1 cellular context compared by ENCODE assay signal in the genomic region with DNA sequence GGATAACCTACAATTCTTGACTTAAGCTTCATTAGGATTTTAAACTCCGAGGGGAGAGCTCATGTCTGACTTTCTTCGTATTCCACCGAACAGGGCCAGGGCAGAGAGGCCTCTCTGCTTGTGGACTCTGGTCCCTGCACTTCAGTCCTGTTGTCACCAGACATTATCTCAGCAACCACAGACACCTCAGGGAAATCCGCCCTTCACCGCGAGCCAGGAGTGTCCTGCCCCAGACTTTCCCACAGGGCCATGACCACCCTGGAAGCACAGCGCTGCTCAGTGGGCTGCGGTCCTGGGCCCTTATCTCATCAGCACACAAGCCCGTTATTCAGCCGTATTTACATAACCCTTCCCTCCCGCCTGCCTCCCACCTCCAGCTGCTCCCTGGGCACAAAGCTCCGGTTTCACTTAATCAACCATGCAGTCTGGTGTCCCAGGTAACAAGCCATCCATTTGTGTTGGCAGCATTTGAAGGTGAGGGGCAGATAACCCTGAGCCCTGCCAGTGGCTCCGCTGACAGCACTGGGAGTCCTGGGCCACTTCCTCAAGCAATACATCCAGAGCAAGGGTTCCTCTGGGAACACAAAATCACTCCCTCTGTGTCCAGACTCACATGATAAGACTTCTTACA.
TF ChIP-seq lines count a peak whose summit lies in the region.

No MANE protein-coding gene starts in this region.

TF ChIP-seq in HepG2, 621 proteins besides CTCF, POLR2A, EP300 and RAD21 (continued from another document and continues in another):
- TF ChIP-seq, protein P1, sequence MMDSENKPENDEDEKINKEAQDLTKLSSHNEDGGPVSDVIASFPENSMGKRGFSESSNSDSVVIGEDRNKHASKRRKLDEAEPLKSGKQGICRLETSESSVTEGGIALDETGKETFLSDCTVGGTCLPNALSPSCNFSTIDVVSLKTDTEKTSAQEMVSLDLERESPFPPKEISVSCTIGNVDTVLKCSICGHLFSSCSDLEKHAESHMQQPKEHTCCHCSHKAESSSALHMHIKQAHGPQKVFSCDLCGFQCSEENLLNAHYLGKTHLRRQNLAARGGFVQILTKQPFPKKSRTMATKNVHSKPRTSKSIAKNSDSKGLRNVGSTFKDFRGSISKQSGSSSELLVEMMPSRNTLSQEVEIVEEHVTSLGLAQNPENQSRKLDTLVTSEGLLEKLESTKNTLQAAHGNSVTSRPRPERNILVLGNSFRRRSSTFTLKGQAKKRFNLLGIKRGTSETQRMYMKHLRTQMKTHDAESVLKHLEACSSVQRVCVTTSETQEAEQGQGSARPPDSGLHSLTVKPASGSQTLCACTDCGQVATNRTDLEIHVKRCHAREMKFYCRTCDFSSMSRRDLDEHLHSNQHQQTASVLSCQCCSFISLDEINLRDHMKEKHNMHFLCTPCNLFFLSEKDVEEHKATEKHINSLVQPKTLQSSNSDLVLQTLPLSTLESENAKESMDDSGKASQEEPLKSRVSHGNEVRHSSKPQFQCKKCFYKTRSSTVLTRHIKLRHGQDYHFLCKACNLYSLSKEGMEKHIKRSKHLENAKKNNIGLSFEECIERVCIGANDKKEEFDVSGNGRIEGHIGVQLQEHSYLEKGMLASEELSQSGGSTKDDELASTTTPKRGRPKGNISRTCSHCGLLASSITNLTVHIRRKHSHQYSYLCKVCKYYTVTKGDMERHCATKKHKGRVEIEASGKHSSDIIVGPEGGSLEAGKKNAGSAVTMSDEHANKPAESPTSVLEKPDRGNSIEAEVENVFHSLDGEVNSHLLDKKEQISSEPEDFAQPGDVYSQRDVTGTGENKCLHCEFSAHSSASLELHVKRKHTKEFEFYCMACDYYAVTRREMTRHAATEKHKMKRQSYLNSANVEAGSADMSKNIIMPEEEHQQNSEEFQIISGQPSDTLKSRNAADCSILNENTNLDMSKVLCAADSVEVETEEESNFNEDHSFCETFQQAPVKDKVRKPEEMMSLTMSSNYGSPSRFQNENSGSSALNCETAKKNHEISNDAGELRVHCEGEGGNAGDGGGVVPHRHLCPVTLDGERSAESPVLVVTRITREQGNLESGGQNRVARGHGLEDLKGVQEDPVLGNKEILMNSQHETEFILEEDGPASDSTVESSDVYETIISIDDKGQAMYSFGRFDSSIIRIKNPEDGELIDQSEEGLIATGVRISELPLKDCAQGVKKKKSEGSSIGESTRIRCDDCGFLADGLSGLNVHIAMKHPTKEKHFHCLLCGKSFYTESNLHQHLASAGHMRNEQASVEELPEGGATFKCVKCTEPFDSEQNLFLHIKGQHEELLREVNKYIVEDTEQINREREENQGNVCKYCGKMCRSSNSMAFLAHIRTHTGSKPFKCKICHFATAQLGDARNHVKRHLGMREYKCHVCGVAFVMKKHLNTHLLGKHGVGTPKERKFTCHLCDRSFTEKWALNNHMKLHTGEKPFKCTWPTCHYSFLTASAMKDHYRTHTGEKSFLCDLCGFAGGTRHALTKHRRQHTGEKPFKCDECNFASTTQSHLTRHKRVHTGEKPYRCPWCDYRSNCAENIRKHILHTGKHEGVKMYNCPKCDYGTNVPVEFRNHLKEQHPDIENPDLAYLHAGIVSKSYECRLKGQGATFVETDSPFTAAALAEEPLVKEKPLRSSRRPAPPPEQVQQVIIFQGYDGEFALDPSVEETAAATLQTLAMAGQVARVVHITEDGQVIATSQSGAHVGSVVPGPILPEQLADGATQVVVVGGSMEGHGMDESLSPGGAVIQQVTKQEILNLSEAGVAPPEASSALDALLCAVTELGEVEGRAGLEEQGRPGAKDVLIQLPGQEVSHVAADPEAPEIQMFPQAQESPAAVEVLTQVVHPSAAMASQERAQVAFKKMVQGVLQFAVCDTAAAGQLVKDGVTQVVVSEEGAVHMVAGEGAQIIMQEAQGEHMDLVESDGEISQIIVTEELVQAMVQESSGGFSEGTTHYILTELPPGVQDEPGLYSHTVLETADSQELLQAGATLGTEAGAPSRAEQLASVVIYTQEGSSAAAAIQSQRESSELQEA (CRISPR knock-in tag; IDR thresholded peaks at IDR 0.05; ENCODE audit: not compliant biosample characterization), result peak; percentile 39
- TF ChIP-seq ZFX (CRISPR knock-in tag; IDR thresholded peaks at IDR 0.05; ENCODE audit: low read depth), result peak; percentile 73
- TF ChIP-seq, protein P2, sequence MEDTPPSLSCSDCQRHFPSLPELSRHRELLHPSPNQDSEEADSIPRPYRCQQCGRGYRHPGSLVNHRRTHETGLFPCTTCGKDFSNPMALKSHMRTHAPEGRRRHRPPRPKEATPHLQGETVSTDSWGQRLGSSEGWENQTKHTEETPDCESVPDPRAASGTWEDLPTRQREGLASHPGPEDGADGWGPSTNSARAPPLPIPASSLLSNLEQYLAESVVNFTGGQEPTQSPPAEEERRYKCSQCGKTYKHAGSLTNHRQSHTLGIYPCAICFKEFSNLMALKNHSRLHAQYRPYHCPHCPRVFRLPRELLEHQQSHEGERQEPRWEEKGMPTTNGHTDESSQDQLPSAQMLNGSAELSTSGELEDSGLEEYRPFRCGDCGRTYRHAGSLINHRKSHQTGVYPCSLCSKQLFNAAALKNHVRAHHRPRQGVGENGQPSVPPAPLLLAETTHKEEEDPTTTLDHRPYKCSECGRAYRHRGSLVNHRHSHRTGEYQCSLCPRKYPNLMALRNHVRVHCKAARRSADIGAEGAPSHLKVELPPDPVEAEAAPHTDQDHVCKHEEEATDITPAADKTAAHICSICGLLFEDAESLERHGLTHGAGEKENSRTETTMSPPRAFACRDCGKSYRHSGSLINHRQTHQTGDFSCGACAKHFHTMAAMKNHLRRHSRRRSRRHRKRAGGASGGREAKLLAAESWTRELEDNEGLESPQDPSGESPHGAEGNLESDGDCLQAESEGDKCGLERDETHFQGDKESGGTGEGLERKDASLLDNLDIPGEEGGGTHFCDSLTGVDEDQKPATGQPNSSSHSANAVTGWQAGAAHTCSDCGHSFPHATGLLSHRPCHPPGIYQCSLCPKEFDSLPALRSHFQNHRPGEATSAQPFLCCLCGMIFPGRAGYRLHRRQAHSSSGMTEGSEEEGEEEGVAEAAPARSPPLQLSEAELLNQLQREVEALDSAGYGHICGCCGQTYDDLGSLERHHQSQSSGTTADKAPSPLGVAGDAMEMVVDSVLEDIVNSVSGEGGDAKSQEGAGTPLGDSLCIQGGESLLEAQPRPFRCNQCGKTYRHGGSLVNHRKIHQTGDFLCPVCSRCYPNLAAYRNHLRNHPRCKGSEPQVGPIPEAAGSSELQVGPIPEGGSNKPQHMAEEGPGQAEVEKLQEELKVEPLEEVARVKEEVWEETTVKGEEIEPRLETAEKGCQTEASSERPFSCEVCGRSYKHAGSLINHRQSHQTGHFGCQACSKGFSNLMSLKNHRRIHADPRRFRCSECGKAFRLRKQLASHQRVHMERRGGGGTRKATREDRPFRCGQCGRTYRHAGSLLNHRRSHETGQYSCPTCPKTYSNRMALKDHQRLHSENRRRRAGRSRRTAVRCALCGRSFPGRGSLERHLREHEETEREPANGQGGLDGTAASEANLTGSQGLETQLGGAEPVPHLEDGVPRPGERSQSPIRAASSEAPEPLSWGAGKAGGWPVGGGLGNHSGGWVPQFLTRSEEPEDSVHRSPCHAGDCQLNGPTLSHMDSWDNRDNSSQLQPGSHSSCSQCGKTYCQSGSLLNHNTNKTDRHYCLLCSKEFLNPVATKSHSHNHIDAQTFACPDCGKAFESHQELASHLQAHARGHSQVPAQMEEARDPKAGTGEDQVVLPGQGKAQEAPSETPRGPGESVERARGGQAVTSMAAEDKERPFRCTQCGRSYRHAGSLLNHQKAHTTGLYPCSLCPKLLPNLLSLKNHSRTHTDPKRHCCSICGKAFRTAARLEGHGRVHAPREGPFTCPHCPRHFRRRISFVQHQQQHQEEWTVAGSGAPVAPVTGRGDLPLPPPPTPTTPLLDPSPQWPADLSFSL (CRISPR knock-in tag; IDR thresholded peaks at IDR 0.05), result no peak
- TF ChIP-seq, protein P3, sequence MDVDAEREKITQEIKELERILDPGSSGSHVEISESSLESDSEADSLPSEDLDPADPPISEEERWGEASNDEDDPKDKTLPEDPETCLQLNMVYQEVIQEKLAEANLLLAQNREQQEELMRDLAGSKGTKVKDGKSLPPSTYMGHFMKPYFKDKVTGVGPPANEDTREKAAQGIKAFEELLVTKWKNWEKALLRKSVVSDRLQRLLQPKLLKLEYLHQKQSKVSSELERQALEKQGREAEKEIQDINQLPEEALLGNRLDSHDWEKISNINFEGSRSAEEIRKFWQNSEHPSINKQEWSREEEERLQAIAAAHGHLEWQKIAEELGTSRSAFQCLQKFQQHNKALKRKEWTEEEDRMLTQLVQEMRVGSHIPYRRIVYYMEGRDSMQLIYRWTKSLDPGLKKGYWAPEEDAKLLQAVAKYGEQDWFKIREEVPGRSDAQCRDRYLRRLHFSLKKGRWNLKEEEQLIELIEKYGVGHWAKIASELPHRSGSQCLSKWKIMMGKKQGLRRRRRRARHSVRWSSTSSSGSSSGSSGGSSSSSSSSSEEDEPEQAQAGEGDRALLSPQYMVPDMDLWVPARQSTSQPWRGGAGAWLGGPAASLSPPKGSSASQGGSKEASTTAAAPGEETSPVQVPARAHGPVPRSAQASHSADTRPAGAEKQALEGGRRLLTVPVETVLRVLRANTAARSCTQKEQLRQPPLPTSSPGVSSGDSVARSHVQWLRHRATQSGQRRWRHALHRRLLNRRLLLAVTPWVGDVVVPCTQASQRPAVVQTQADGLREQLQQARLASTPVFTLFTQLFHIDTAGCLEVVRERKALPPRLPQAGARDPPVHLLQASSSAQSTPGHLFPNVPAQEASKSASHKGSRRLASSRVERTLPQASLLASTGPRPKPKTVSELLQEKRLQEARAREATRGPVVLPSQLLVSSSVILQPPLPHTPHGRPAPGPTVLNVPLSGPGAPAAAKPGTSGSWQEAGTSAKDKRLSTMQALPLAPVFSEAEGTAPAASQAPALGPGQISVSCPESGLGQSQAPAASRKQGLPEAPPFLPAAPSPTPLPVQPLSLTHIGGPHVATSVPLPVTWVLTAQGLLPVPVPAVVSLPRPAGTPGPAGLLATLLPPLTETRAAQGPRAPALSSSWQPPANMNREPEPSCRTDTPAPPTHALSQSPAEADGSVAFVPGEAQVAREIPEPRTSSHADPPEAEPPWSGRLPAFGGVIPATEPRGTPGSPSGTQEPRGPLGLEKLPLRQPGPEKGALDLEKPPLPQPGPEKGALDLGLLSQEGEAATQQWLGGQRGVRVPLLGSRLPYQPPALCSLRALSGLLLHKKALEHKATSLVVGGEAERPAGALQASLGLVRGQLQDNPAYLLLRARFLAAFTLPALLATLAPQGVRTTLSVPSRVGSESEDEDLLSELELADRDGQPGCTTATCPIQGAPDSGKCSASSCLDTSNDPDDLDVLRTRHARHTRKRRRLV (CRISPR knock-in tag; IDR thresholded peaks at IDR 0.05), result no peak
- peak; percentile 96 for TF ChIP-seq PHF21A (CRISPR knock-in tag; IDR thresholded peaks at IDR 0.05)
- TF ChIP-seq, protein P4, sequence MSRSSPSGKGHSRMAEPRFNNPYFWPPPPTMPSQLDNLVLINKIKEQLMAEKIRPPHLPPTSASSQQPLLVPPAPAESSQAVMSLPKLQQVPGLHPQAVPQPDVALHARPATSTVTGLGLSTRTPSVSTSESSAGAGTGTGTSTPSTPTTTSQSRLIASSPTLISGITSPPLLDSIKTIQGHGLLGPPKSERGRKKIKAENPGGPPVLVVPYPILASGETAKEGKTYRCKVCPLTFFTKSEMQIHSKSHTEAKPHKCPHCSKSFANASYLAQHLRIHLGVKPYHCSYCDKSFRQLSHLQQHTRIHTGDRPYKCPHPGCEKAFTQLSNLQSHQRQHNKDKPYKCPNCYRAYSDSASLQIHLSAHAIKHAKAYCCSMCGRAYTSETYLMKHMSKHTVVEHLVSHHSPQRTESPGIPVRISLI (CRISPR knock-in tag; IDR thresholded peaks at IDR 0.05; ENCODE audit: borderline replicate concordance), result peak; percentile 34; the same call in 1 of the 2 replicates
- no peak for TF ChIP-seq HDAC6 (IDR thresholded peaks at IDR 0.05; ENCODE audit: low read depth, low read length)
- no peak for TF ChIP-seq SP4 (CRISPR knock-in tag; IDR thresholded peaks at IDR 0.05)
- TF ChIP-seq, protein P5, sequence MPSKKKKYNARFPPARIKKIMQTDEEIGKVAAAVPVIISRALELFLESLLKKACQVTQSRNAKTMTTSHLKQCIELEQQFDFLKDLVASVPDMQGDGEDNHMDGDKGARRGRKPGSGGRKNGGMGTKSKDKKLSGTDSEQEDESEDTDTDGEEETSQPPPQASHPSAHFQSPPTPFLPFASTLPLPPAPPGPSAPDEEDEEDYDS (CRISPR knock-in tag; IDR thresholded peaks at IDR 0.05), result peak; percentile 35; the same call in 1 of the 2 replicates
- peak; percentile 96 for TF ChIP-seq KDM3A (CRISPR knock-in tag; IDR thresholded peaks at IDR 0.05; ENCODE audit: low read depth)
- peak; percentile 82; the same call in 1 of the 2 replicates for TF ChIP-seq ZNF761 (CRISPR knock-in tag; conservative IDR thresholded peaks at IDR 0.05)
- TF ChIP-seq, protein P6, sequence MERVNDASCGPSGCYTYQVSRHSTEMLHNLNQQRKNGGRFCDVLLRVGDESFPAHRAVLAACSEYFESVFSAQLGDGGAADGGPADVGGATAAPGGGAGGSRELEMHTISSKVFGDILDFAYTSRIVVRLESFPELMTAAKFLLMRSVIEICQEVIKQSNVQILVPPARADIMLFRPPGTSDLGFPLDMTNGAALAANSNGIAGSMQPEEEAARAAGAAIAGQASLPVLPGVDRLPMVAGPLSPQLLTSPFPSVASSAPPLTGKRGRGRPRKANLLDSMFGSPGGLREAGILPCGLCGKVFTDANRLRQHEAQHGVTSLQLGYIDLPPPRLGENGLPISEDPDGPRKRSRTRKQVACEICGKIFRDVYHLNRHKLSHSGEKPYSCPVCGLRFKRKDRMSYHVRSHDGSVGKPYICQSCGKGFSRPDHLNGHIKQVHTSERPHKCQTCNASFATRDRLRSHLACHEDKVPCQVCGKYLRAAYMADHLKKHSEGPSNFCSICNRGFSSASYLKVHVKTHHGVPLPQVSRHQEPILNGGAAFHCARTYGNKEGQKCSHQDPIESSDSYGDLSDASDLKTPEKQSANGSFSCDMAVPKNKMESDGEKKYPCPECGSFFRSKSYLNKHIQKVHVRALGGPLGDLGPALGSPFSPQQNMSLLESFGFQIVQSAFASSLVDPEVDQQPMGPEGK (CRISPR knock-in tag; IDR thresholded peaks at IDR 0.05), result peak; percentile 87
- TF ChIP-seq NFRKB (IDR thresholded peaks at IDR 0.05), result no peak
- TF ChIP-seq ZNF883 (CRISPR knock-in tag; IDR thresholded peaks at IDR 0.05; ENCODE audit: not compliant biosample characterization), result no peak
- TF ChIP-seq ZFP37 (CRISPR knock-in tag; IDR thresholded peaks at IDR 0.05; ENCODE audit: borderline replicate concordance), result peak; percentile 45; the same call in 1 of the 2 replicates
- peak; percentile 97 for TF ChIP-seq HNF4A (CRISPR knock-in tag; IDR thresholded peaks at IDR 0.05)
- peak; percentile 72; the same call in 1 of the 2 replicates for TF ChIP-seq ZMYM3 (CRISPR knock-in tag; IDR thresholded peaks at IDR 0.05)
- TF ChIP-seq ZNF292 (CRISPR knock-in tag; IDR thresholded peaks at IDR 0.05; ENCODE audit: borderline replicate concordance, low read depth), result peak; percentile 98
- 0 out of 2 replicates have a peak, but pooled peaks have one; percentile 24 for TF ChIP-seq ZNF337 (CRISPR knock-in tag; IDR thresholded peaks at IDR 0.05; ENCODE audit: borderline replicate concordance, low read depth)
- peak; percentile 58; the same call in 1 of the 2 replicates for TF ChIP-seq KDM2A (CRISPR knock-in tag; IDR thresholded peaks at IDR 0.05; ENCODE audit: borderline replicate concordance, low read depth)
- peak; percentile 93 for TF ChIP-seq ZNF772 (CRISPR knock-in tag; IDR thresholded peaks at IDR 0.05)
- TF ChIP-seq, protein P7, sequence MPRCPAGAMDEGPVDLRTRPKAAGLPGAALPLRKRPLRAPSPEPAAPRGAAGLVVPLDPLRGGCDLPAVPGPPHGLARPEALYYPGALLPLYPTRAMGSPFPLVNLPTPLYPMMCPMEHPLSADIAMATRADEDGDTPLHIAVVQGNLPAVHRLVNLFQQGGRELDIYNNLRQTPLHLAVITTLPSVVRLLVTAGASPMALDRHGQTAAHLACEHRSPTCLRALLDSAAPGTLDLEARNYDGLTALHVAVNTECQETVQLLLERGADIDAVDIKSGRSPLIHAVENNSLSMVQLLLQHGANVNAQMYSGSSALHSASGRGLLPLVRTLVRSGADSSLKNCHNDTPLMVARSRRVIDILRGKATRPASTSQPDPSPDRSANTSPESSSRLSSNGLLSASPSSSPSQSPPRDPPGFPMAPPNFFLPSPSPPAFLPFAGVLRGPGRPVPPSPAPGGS (CRISPR knock-in tag; IDR thresholded peaks at IDR 0.05), result peak; percentile 37; the same call in 1 of the 2 replicates
- TF ChIP-seq ARHGAP35 (CRISPR knock-in tag; IDR thresholded peaks at IDR 0.05; ENCODE audit: borderline replicate concordance), result peak; percentile 70; the same call in 1 of the 2 replicates
